ENCODE assay signal across 13 cellular contexts in genomic region chr9:98333703-98334582, GRCh38.
DNase-seq lines count a peak whose midpoint lies in the region; ATAC-seq and TF ChIP-seq lines count a peak whose summit lies in the region.
"Had no signal": no experiment of that assay in that cellular context is flagged by ENCODE, and none has a peak within 500 bp of the region (broad histone marks: within the 10 kb centered on the region; RNA-seq: fewer than 3 reads in every experiment).

No MANE protein-coding gene starts in this region.

- peaks cover 2% of the 10 kb centered on the region for H3K36me3 ChIP-seq in WERI-Rb-1

- POLR2A ChIA-PET in GM10248 (lab: Yijun Ruan, JAX) (no interaction called here), RWPE1 (lab: Yijun Ruan, JAX; ENCODE audit: low non-redundant PET) (no interaction called here)

- no peaks in the 10 kb centered on the region for H3K27me3 ChIP-seq in WERI-Rb-1 (ENCODE audit: insufficient read depth, low read depth, severe bottlenecking)

- CTCF ChIA-PET in GM10248 (lab: Yijun Ruan, JAX), result interaction anchor here (0.8 to 1.1 kb wide), 2 partner anchors 18 to 35 kb away, joined by 3 read pairs; no protein-coding TSS in a partner anchor
- CTCF ChIA-PET in RWPE1 (lab: Yijun Ruan, JAX), result interaction anchor here (0.6 kb wide), 2 partner anchors 51 to 449 kb away, joined by 3 to 4 read pairs; no protein-coding TSS in a partner anchor

- no peaks in the 10 kb centered on the region for H3K4me1 Mint-ChIP-seq in activated T-cell treated with anti-CD3 and anti-CD28 coated beads, Interleukin-2, amount 50 U/mL, for 24 hours (ENCODE audit: low read depth)
- H3K4me1 Mint-ChIP-seq: neural crest cell had no signal

- peaks cover 15% of the 10 kb centered on the region for H3K9me3 ChIP-seq in WERI-Rb-1 (ENCODE audit: severe bottlenecking)

- no peak for TF ChIP-seq CTCF in GM10248 (IDR thresholded peaks at IDR 0.05; ENCODE audit: control extremely low read depth, extremely low read depth, low read depth, missing control alignments)
- no peak for TF ChIP-seq CTCF in RWPE1 (conservative IDR thresholded peaks at IDR 0.05; ENCODE audit: low read depth)
- TF ChIP-seq CTCF in epithelial cell of proximal tubule (conservative IDR thresholded peaks at IDR 0.05; ENCODE audit: low read depth, low read length), result no peak
- TF ChIP-seq CTCF in WERI-Rb-1 (IDR thresholded peaks at IDR 0.05; ENCODE audit: low read depth, low read length), result no peak

- no peak overlapping the region for H3K27ac Mint-ChIP-seq in activated T-cell treated with anti-CD3 and anti-CD28 coated beads, Interleukin-2, amount 50 U/mL, for 24 hours

- peaks cover 16% of the 10 kb centered on the region for H3K27me3 Mint-ChIP-seq in activated T-cell treated with anti-CD3 and anti-CD28 coated beads, Interleukin-2, amount 50 U/mL, for 24 hours

- H3K9me3 Mint-ChIP-seq in activated T-cell treated with anti-CD3 and anti-CD28 coated beads, Interleukin-2, amount 50 U/mL, for 24 hours, result no peaks in the 10 kb centered on the region
- H3K9me3 Mint-ChIP-seq: neural crest cell had no signal

- no peak overlapping the region for H3K4me3 ChIP-seq in epithelial cell of proximal tubule (ENCODE audit: low read depth, low read length)
- H3K4me3 ChIP-seq in skeletal muscle cell (ENCODE audit: low read depth, low read length), result no peak overlapping the region
- no peak overlapping the region for H3K4me3 ChIP-seq in WERI-Rb-1 (ENCODE audit: low read depth, low read length)

- no peak overlapping the region for H3K4me3 Mint-ChIP-seq in activated T-cell treated with anti-CD3 and anti-CD28 coated beads, Interleukin-2, amount 50 U/mL, for 24 hours
- H3K4me3 Mint-ChIP-seq: neural crest cell had no signal

- no peaks in the 10 kb centered on the region for H3K36me3 Mint-ChIP-seq in activated T-cell treated with anti-CD3 and anti-CD28 coated beads, Interleukin-2, amount 50 U/mL, for 24 hours (ENCODE audit: low read depth)

- DNase-seq in GM10248 (ENCODE audit: extremely low spot score) (peak; percentile 3), RWPE1 (ENCODE audit: low spot score) (peak; percentile 93), epithelial cell of proximal tubule (ENCODE audit: low read depth) (peak; percentile 68), skeletal muscle cell (ENCODE audit: low read depth) (peak; percentile 62), WERI-Rb-1 (no peak), HT-29 (ENCODE audit: low spot score) (no peak)
- DNase-seq in activated T-cell treated with anti-CD3 and anti-CD28 coated beads, Interleukin-2, amount 50 U/mL, for 24 hours, result no peak
- DNase-seq: activated CD8-positive, alpha-beta memory T cell treated with anti-CD3 and anti-CD28 coated beads, Interleukin-2, amount 50 U/mL, for 4 hours; amniotic stem cell; NCI-H187; stimulated activated CD4-positive, alpha-beta T cell treated with anti-CD3 and anti-CD28 coated beads, Interleukin-15, amount 100 ng/mL, for 24 hours had no signal

- ATAC-seq in GM19397 (IDR thresholded peaks at IDR 0.05; ENCODE audit: unreplicated experiment), result no peak

- no peak overlapping the region for H3K27ac ChIP-seq in RWPE1
- no peak overlapping the region for H3K27ac ChIP-seq in WERI-Rb-1

Comparison
In these comparisons a context has a peak if more than half of its experiments do, and no peak if none do; other contexts are left out.
1. DNase-seq: peak in GM10248 (single experiment), RWPE1 (single experiment), epithelial cell of proximal tubule (single experiment) and skeletal muscle cell (single experiment); none in activated T-cell treated with anti-CD3 and anti-CD28 coated beads, Interleukin-2, amount 50 U/mL, for 24 hours (single experiment), WERI-Rb-1 (single experiment) and HT-29 (single experiment).